16 cellular contexts compared by ENCODE assay signal in genomic region chr5:144139586-144139985, GRCh38. TPM values are rescaled to one million over a fixed set of nuclear protein-coding genes. Genes with fewer than 3 reads are reported as not detected.
DNase-seq lines count a peak whose midpoint lies in the region; ATAC-seq and TF ChIP-seq lines count a peak whose summit lies in the region.
"Had no signal": no experiment of that assay in that cellular context is flagged by ENCODE, and none has a peak within 500 bp of the region (broad histone marks: within the 10 kb centered on the region; RNA-seq: fewer than 3 reads in every experiment).

No MANE protein-coding gene starts in this region.

- peaks cover 17% of the 10 kb centered on the region for H3K4me1 Mint-ChIP-seq in chondrocyte (ENCODE audit: low read depth)

- H3K4me1 ChIP-seq in right atrium auricular region (peaks cover 0 to 6% of the 10 kb centered on the region in 2 donors), right lobe of liver (no peaks in the 10 kb centered on the region)

- DNase-seq in Right ventricle myocardium inferior (ENCODE audit: missing footprints), result no peak
- DNase-seq in right atrium auricular region (ENCODE audit: low spot score), result no peak
- no peak for DNase-seq in chondrocyte (ENCODE audit: low spot score)
- peak; percentile 40 for DNase-seq in iris pigment epithelial cell (ENCODE audit: low read depth)
- no peak for DNase-seq in islet precursor cell
- DNase-seq in NCI-H2227 (lab: John Stamatoyannopoulos, UW; ENCODE audit: unreplicated experiment), result no peak
- no peak for DNase-seq in right lobe of liver
- DNase-seq: DND-41, mammary epithelial cell, MM.1S, NCI-H2081 treated with DMSO at 0.1 percent for 48 hours, stomach had no signal

- ATAC-seq in Right ventricle myocardium inferior (peak; percentile 53), GM21360 (IDR thresholded peaks at IDR 0.05; ENCODE audit: unreplicated experiment) (no peak), right lobe of liver (no peak)

- intact Hi-C loops in Right ventricle myocardium inferior (cut with DNase I), result no loop called here
- intact Hi-C loops in right lobe of liver (cut with DNase I), result no loop called here

- H3K36me3 ChIP-seq in right atrium auricular region (no peaks in the 10 kb centered on the region), right lobe of liver (no peaks in the 10 kb centered on the region)
- H3K36me3 ChIP-seq: neutrophil, stomach had no signal

- H3K27me3 ChIP-seq in right atrium auricular region, result no peaks in the 10 kb centered on the region
- no peaks in the 10 kb centered on the region for H3K27me3 ChIP-seq in right lobe of liver
- H3K27me3 ChIP-seq: neutrophil, stomach had no signal

- H3K4me3 ChIP-seq in right atrium auricular region (no peak overlapping the region), right lobe of liver (no peak overlapping the region)
- H3K4me3 ChIP-seq: stomach had no signal

- H3K27ac ChIP-seq in right atrium auricular region, result no peak overlapping the region
- H3K27ac ChIP-seq in right lobe of liver, result no peak overlapping the region
- H3K27ac ChIP-seq: neutrophil, stomach, VCaP had no signal

- no peak for TF ChIP-seq POLR2A in right lobe of liver (IDR thresholded peaks at IDR 0.05)

- H3K9me3 Mint-ChIP-seq in chondrocyte (ENCODE audit: low read depth), result no peaks in the 10 kb centered on the region

- peak in 1 of 2 donors; percentile 13 for TF ChIP-seq CTCF in right atrium auricular region (IDR thresholded peaks at IDR 0.05)
- TF ChIP-seq CTCF in chondrocyte (IDR thresholded peaks at IDR 0.05), result peak; percentile 70
- TF ChIP-seq CTCF in right lobe of liver (IDR thresholded peaks at IDR 0.05), result no peak

- H3K36me3 Mint-ChIP-seq in chondrocyte (ENCODE audit: low read depth), result no peaks in the 10 kb centered on the region

- H3K27ac Mint-ChIP-seq in chondrocyte (ENCODE audit: unreplicated experiment), result no peak overlapping the region

- WGBS in right lobe of liver (ENCODE audit: insufficient coverage, low coverage, low lambda C conversion rate, missing lambda C conversion rate), result 60% methylated on average over 5 of the region's 5 CpGs

- H3K4me3 Mint-ChIP-seq in chondrocyte (ENCODE audit: unreplicated experiment), result no peak overlapping the region

- no peaks in the 10 kb centered on the region for H3K9me3 ChIP-seq in right atrium auricular region
- no peaks in the 10 kb centered on the region for H3K9me3 ChIP-seq in right lobe of liver
- H3K9me3 ChIP-seq: neutrophil, stomach had no signal

- peaks cover 3% of the 10 kb centered on the region for H3K27me3 Mint-ChIP-seq in chondrocyte (ENCODE audit: low read depth)

RNA-seq across cellular contexts. Expression of gene YIPF5, which starts 30.9 kb away (rescaled TPM):
- 22.5 TPM for total RNA-seq in Right ventricle myocardium inferior
- 10 to 100 TPM; 24.1 to 30.0 TPM for total RNA-seq in right atrium auricular region
- 101 to 119 TPM (median 113 TPM) in 3 replicates for total RNA-seq in chondrocyte
- total RNA-seq in right lobe of liver, result 10 to 100 TPM; 21.6 to 28.1 (median 23.7) TPM

RNA-seq across cellular contexts. Expression of gene KCTD16, which starts 31.1 kb away (rescaled TPM):
- total RNA-seq in Right ventricle myocardium inferior (0.03 TPM), right atrium auricular region (under 1 TPM; 0.04 to 0.28 TPM), chondrocyte (0.48 to 1.5 TPM (median 1.3 TPM) in 3 replicates), right lobe of liver (under 1 TPM in 3 of 6 experiments, not detected in 3; under 0.01 to 0.02 (median 0.02) TPM)
- total RNA-seq: HT1080 had no signal
